In genomic region chr1:154350383-154350782, GRCh38 we compare ENCODE assay signal across 32 cellular contexts. TPM values are rescaled to one million over a fixed set of nuclear protein-coding genes. Genes with fewer than 3 reads are reported as not detected.
DNase-seq lines count a peak whose midpoint lies in the region; ATAC-seq, FAIRE-seq and TF ChIP-seq lines count a peak whose summit lies in the region.
"Had no signal": no experiment of that assay in that cellular context is flagged by ENCODE, and none has a peak within 500 bp of the region (broad histone marks: within the 10 kb centered on the region; RNA-seq: fewer than 3 reads in every experiment).

No MANE protein-coding gene starts in this region.

- H3K9me3 Mint-ChIP-seq in CD8-positive, alpha-beta T cell, result no peaks in the 10 kb centered on the region
- H3K9me3 Mint-ChIP-seq: stimulated activated memory B cell treated with anti-CD40 and anti-IgM and Interleukin-4, amounts not matched to agents 10 μg/mL and 1 μg/mL and 100 μg/mL, for 72 hours; T-helper 1 cell treated with Interleukin-12 subunit alpha and Interleukin-12 subunit beta and Interleukin-4 antibody, amounts not matched to agents 30 μg/mL and 1 μg/mL, for 36 hours had no signal

- POLR2A ChIA-PET in AG04450 (lab: Yijun Ruan, JAX), result no interaction called here
- POLR2A ChIA-PET in CD8-positive, alpha-beta T cell (lab: Charles Lee), result interaction anchor here (1.5 to 1.6 kb wide), 2 partner anchors 8 to 23 kb away, joined by 4 to 5 read pairs; no protein-coding TSS in a partner anchor

- no peaks in the 10 kb centered on the region for H3K27me3 ChIP-seq in AG04450 (ENCODE audit: control insufficient read depth, insufficient read depth, low read length)
- no peaks in the 10 kb centered on the region for H3K27me3 ChIP-seq in CD8-positive, alpha-beta T cell (ENCODE audit: insufficient read depth, low read length)
- H3K27me3 ChIP-seq: suprapubic skin had no signal

- H3K4me1 Mint-ChIP-seq in CD8-positive, alpha-beta T cell (ENCODE audit: low read depth), result peaks cover 61% of the 10 kb centered on the region

- H3K4me1 ChIP-seq in CD8-positive, alpha-beta T cell (ENCODE audit: insufficient read depth, low read length), result peaks cover 45% of the 10 kb centered on the region

- no peak for DNase-seq in AG04450 (ENCODE audit: low read depth, low spot score)
- DNase-seq in CD8-positive, alpha-beta T cell, result no peak
- DNase-seq in NCI-H69 (lab: John Stamatoyannopoulos, UW), result peak; percentile 44
- peak; percentile 1 to 2 for DNase-seq in frontal cortex (ENCODE audit: low spot score in 2 of 2)
- no peak for DNase-seq in retina
- DNase-seq in DMS79 treated with DMSO at 0.1 percent for 48 hours (lab: John Stamatoyannopoulos, UW), result no peak
- no peak for DNase-seq in GM19239 (ENCODE audit: insufficient read length, low spot score)
- DNase-seq in activated CD8-positive, alpha-beta memory T cell treated with anti-CD3 and anti-CD28 coated beads, Interleukin-2, amount 50 U/mL, for 4 hours, result no peak
- DNase-seq: ACHN; activated CD4-positive, alpha-beta T cell treated with anti-CD3 and anti-CD28 coated beads for 36 hours; activated CD8-positive, alpha-beta memory T cell treated with anti-CD3 and anti-CD28 coated beads for 24 hours; activated gamma-delta T cell treated with Interleukin-2 at 50 U/mL for 16 hours; activated T-cell treated with anti-CD3 and anti-CD28 coated beads, Interleukin-2, amount 50 U/mL, for 1 hour; C1 segment of cervical spinal cord; left ventricle myocardium superior; NCI-H1436; NCI-H446 treated with DMSO at 0.1 percent for 48 hours; stimulated activated CD4-positive, alpha-beta T cell treated with anti-CD3 and anti-CD28 coated beads, Interleukin-2, amount 100 ng/mL, for 24 hours had no signal

- no peaks in the 10 kb centered on the region for H3K9me3 ChIP-seq in AG04450 (ENCODE audit: control insufficient read depth, insufficient read depth, low read length)
- no peaks in the 10 kb centered on the region for H3K9me3 ChIP-seq in CD8-positive, alpha-beta T cell (ENCODE audit: low read length)
- H3K9me3 ChIP-seq: suprapubic skin had no signal

- H3K36me3 ChIP-seq in CD8-positive, alpha-beta T cell (ENCODE audit: insufficient read depth, low read length), result peaks cover 35% of the 10 kb centered on the region

- FAIRE-seq in frontal cortex (lab: Jason Lieb, UNC) (no peak), GM19239 (lab: Jason Lieb, UNC) (no peak)
- FAIRE-seq: D721Med, H54, HTR-8/SVneo, keratinocyte had no signal

- no peaks in the 10 kb centered on the region for H3K27me3 Mint-ChIP-seq in CD8-positive, alpha-beta T cell (ENCODE audit: low read depth)
- H3K27me3 Mint-ChIP-seq: activated CD4-positive, alpha-beta T cell treated with anti-CD3 and anti-CD28 coated beads for 36 hours had no signal

- ATAC-seq in CD8-positive, alpha-beta T cell, result no peak
- ATAC-seq: activated CD4-positive, alpha-beta T cell treated with anti-CD3 and anti-CD28 coated beads for 36 hours; left ventricle myocardium superior; stimulated activated memory B cell treated with anti-CD40 and anti-IgM and Interleukin-4, amounts not matched to agents 10 μg/mL and 1 μg/mL and 100 μg/mL, for 72 hours had no signal

- CTCF ChIA-PET in AG04450 (lab: Charles Lee), result interaction anchor here (12.9 kb wide), 1 partner anchor 16 kb away, joined by 145 read pairs; no protein-coding TSS in a partner anchor
- CTCF ChIA-PET in CD8-positive, alpha-beta T cell (lab: Charles Lee), result interaction anchor here (1.2 to 3.3 kb wide), 3 partner anchors 15 to 53 kb away, joined by 4 to 18 read pairs (median 4); no protein-coding TSS in a partner anchor

- no peak overlapping the region for H3K4me3 Mint-ChIP-seq in CD8-positive, alpha-beta T cell
- H3K4me3 Mint-ChIP-seq: activated CD4-positive, alpha-beta T cell treated with anti-CD3 and anti-CD28 coated beads for 36 hours; stimulated activated memory B cell treated with anti-CD40 and anti-IgM and Interleukin-4, amounts not matched to agents 10 μg/mL and 1 μg/mL and 100 μg/mL, for 72 hours; T-helper 1 cell treated with Interleukin-12 subunit alpha and Interleukin-12 subunit beta and Interleukin-4 antibody, amounts not matched to agents 30 μg/mL and 1 μg/mL, for 36 hours had no signal

- peaks cover 50% of the 10 kb centered on the region for H3K36me3 Mint-ChIP-seq in CD8-positive, alpha-beta T cell

- intact Hi-C loops in CD8-positive, alpha-beta T cell (cut with DNase I, micrococcal nuclease), result loop anchor here in 1 of 2 experiments (5.0 to 10.0 kb wide), 2 partner anchors 127 to 194 kb away; no protein-coding TSS in a partner anchor

- H3K27ac Mint-ChIP-seq in CD8-positive, alpha-beta T cell, result peak overlapping the region; percentile 22
- H3K27ac Mint-ChIP-seq: activated CD4-positive, alpha-beta T cell treated with anti-CD3 and anti-CD28 coated beads for 36 hours; stimulated activated memory B cell treated with anti-CD40 and anti-IgM and Interleukin-4, amounts not matched to agents 10 μg/mL and 1 μg/mL and 100 μg/mL, for 72 hours; T-helper 1 cell treated with Interleukin-12 subunit alpha and Interleukin-12 subunit beta and Interleukin-4 antibody, amounts not matched to agents 30 μg/mL and 1 μg/mL, for 36 hours had no signal

- TF ChIP-seq CTCF in AG04450 (IDR thresholded peaks at IDR 0.05; ENCODE audit: low read depth, low read length), result no peak
- no peak for TF ChIP-seq CTCF in CD8-positive, alpha-beta T cell (IDR thresholded peaks at IDR 0.05)

- H3K27ac ChIP-seq in AG04450 (ENCODE audit: low read depth, low read length), result peak overlapping the region; percentile 21
- no peak overlapping the region for H3K27ac ChIP-seq in CD8-positive, alpha-beta T cell (ENCODE audit: low read depth, low read length)
- H3K27ac ChIP-seq: suprapubic skin had no signal

- no peak overlapping the region for H3K4me3 ChIP-seq in AG04450 (ENCODE audit: low read depth, low read length)
- no peak overlapping the region for H3K4me3 ChIP-seq in CD8-positive, alpha-beta T cell (ENCODE audit: low read depth, low read length)
- H3K4me3 ChIP-seq: smooth muscle cell, suprapubic skin had no signal

RNA-seq across cellular contexts. Expression of gene ATP8B2, which starts 25.1 kb away (rescaled TPM):
- polyA plus RNA-seq in AG04450 (2011; rRNA removed), result 42.5 and 45.7 TPM in 2 replicates
- polyA minus RNA-seq in AG04450 (2011; rRNA and poly(A)+ RNA removed), result 52.4 and 56.3 TPM in 2 replicates
- total RNA-seq in CD8-positive, alpha-beta T cell, result 10 to 100 TPM; 51.1 to 58.4 TPM
- total RNA-seq in frontal cortex, result 25.3 TPM

RNA-seq across cellular contexts. Expression of gene AQP10, which starts 29.5 kb away (rescaled TPM):
- polyA plus RNA-seq in AG04450 (2011; rRNA removed), result not detected in 2 replicates
- polyA minus RNA-seq in AG04450 (2011; rRNA and poly(A)+ RNA removed), result not detected in 2 replicates
- total RNA-seq in CD8-positive, alpha-beta T cell, result not detected
- not detected for total RNA-seq in frontal cortex
- total RNA-seq: activated CD4-positive, alpha-beta T cell treated with anti-CD3 and anti-CD28 coated beads for 36 hours; dermis microvascular lymphatic vessel endothelial cell; fibroblast of lung; glomerular endothelial cell; mesenteric fat pad; renal cortical epithelial cell; smooth muscle cell; ureter had no signal
- polyA plus RNA-seq: fibroblast of lung had no signal

RNA-seq across cellular contexts. Expression of gene IL6R, which starts 54.8 kb away (rescaled TPM):
- polyA plus RNA-seq in AG04450 (2011; rRNA removed), result 5.9 and 6.1 TPM in 2 replicates
- 8.3 and 14.7 TPM in 2 replicates for polyA minus RNA-seq in AG04450 (2011; rRNA and poly(A)+ RNA removed)
- 10 to 100 TPM in 1 of 2 experiments, 1 to 10 TPM in 1; 10.0 to 12.0 TPM for total RNA-seq in CD8-positive, alpha-beta T cell
- 3.3 TPM for total RNA-seq in frontal cortex

Comparison
In these comparisons a context has a peak if more than half of its experiments do, and no peak if none do; other contexts are left out.
1. DNase-seq: peak in NCI-H69 (single experiment) and frontal cortex (2 of 2); none in AG04450 (single experiment), CD8-positive, alpha-beta T cell (0 of 7), retina (single experiment), DMS79 treated with DMSO at 0.1 percent for 48 hours (single experiment), GM19239 (single experiment) and activated CD8-positive, alpha-beta memory T cell treated with anti-CD3 and anti-CD28 coated beads, Interleukin-2, amount 50 U/mL, for 4 hours (single experiment).